9 cellular contexts compared by ENCODE assay signal in genomic region chr17:43906951-43907424, GRCh38. TPM values are rescaled to one million over a fixed set of nuclear protein-coding genes. Genes with fewer than 3 reads are reported as not detected.
DNase-seq lines count a peak whose midpoint lies in the region; ATAC-seq and TF ChIP-seq lines count a peak whose summit lies in the region.
"Had no signal": no experiment of that assay in that cellular context is flagged by ENCODE, and none has a peak within 500 bp of the region (broad histone marks: within the 10 kb centered on the region; RNA-seq: fewer than 3 reads in every experiment).

No MANE protein-coding gene starts in this region.

- peak overlapping the region; percentile 48 to 66 for H3K18ac ChIP-seq in mesenchymal stem cell (ENCODE audit: low read depth in 1 of 2, low read length in 2 of 2)

- peak overlapping the region; percentile 90 for H3K4me2 ChIP-seq in mesenchymal stem cell (ENCODE audit: low read length, poor library complexity, severe bottlenecking)

- peak; percentile 14 to 32 for ATAC-seq in activated T-cell treated with anti-CD3 and anti-CD28 coated beads, Interleukin-2, amount 50 U/mL, for 72 hours (replicated peaks in 1 of 2)
- ATAC-seq in upper lobe of left lung (ENCODE audit: low FRiP score in 2 of 2), result peak in 1 of 2 donors; percentile 8
- ATAC-seq in HG02763 (IDR thresholded peaks at IDR 0.05; ENCODE audit: unreplicated experiment), result no peak

- H3K27me3 ChIP-seq in mesenchymal stem cell (ENCODE audit: control insufficient read depth in 1 of 2, insufficient read depth in 1 of 2, low read length in 2 of 2) (peaks cover 11 to 67% of the 10 kb centered on the region in 2 experiments), upper lobe of left lung (peaks cover 0 to 29% (median 14%) of the 10 kb centered on the region in 4 donors)

- H2BK5ac ChIP-seq in mesenchymal stem cell (ENCODE audit: low read depth, low read length, poor library complexity, severe bottlenecking), result no peak overlapping the region

- H3K9ac ChIP-seq in mesenchymal stem cell (ENCODE audit: low read length), result peak overlapping the region; percentile 85

- H2AK5ac ChIP-seq in mesenchymal stem cell (ENCODE audit: low read length, severe bottlenecking), result no peak overlapping the region

- H2BK15ac ChIP-seq in mesenchymal stem cell (ENCODE audit: low read depth, poor library complexity, severe bottlenecking), result peak overlapping the region; percentile 36

- no peak overlapping the region for H3K27ac Mint-ChIP-seq in activated T-cell treated with anti-CD3 and anti-CD28 coated beads, Interleukin-2, amount 50 U/mL, for 72 hours

- peak in 1 of 2 donors; percentile 9 for DNase-seq in activated T-cell treated with anti-CD3 and anti-CD28 coated beads, Interleukin-2, amount 50 U/mL, for 72 hours
- DNase-seq in activated T-cell treated with anti-CD3 and anti-CD28 coated beads, Interleukin-2, amount 50 U/mL, for 1 hour, result no peak
- DNase-seq in mesenchymal stem cell (no peak), upper lobe of left lung (peak in 1 of 2 donors; percentile 72), RKO (ENCODE audit: low spot score) (no peak), ACHN (no peak)

- peaks cover 30% of the 10 kb centered on the region for H3K27me3 Mint-ChIP-seq in activated T-cell treated with anti-CD3 and anti-CD28 coated beads, Interleukin-2, amount 50 U/mL, for 72 hours (ENCODE audit: low read depth)

- peak overlapping the region; percentile 84 to 88 for H3K4me3 Mint-ChIP-seq in activated T-cell treated with anti-CD3 and anti-CD28 coated beads, Interleukin-2, amount 50 U/mL, for 72 hours

- no peak for TF ChIP-seq EP300 in upper lobe of left lung (IDR thresholded peaks at IDR 0.05)

- H3K9me3 ChIP-seq in mesenchymal stem cell (ENCODE audit: control insufficient read depth, low read length) (no peaks in the 10 kb centered on the region), upper lobe of left lung (no peaks in the 10 kb centered on the region)

- H3K4me1 Mint-ChIP-seq in activated T-cell treated with anti-CD3 and anti-CD28 coated beads, Interleukin-2, amount 50 U/mL, for 72 hours (ENCODE audit: low read depth), result peaks cover 6% of the 10 kb centered on the region

- H3K9me3 Mint-ChIP-seq in activated T-cell treated with anti-CD3 and anti-CD28 coated beads, Interleukin-2, amount 50 U/mL, for 72 hours, result no peaks in the 10 kb centered on the region

- WGBS in mesenchymal stem cell, result 1% methylated on average over 26 of the region's 29 CpGs
- 0 to 3% methylated on average over 1 to 19 of the region's 29 CpGs for WGBS in upper lobe of left lung, 2 donors

- no peak for TF ChIP-seq POLR2A in upper lobe of left lung (IDR thresholded peaks at IDR 0.05)

- H3K4me3 ChIP-seq in mesenchymal stem cell (ENCODE audit: insufficient read depth in 1 of 2, low read depth in 1 of 2, low read length in 2 of 2) (peak overlapping the region; percentile 63 to 92), upper lobe of left lung (peak overlapping the region; percentile 13 to 48 (median 44))

- H3K36me3 ChIP-seq in mesenchymal stem cell (ENCODE audit: control insufficient read depth in 1 of 2, insufficient read depth in 2 of 2, low read depth in 1 of 2, low read length in 2 of 2) (no peaks in the 10 kb centered on the region), upper lobe of left lung (no peaks in the 10 kb centered on the region)

- peak overlapping the region; percentile 7 for H2AFZ ChIP-seq in mesenchymal stem cell (ENCODE audit: low read depth, low read length)

- in situ Hi-C loops in ACHN (cut with HindIII; ENCODE audit: low pct_ligation_motif_present, low pct_unique_long_range_greater_than_20kb, low sequenced_read_pairs), result no loop called here

- H3K4ac ChIP-seq in mesenchymal stem cell (ENCODE audit: low read depth in 1 of 2, low read length in 2 of 2), result peak overlapping the region in 1 of 2 experiments; percentile 31

- peak overlapping the region in 1 of 2 experiments; percentile 57 for H2BK12ac ChIP-seq in mesenchymal stem cell (ENCODE audit: low read length in 2 of 2)

- H4K91ac ChIP-seq in mesenchymal stem cell (ENCODE audit: low read length), result peak overlapping the region; percentile 53

- H3K27ac ChIP-seq in cingulate gyrus (ENCODE audit: low read depth, low read length) (peak overlapping the region; percentile 95), mesenchymal stem cell (ENCODE audit: low read length, poor library complexity, severe bottlenecking) (no peak overlapping the region), upper lobe of left lung (peak overlapping the region; percentile 2 to 78 (median 61))

- H2BK120ac ChIP-seq in mesenchymal stem cell (ENCODE audit: low read depth, low read length), result no peak overlapping the region

- H3K23ac ChIP-seq in mesenchymal stem cell (ENCODE audit: low read length in 2 of 2), result no peak overlapping the region

- no peaks in the 10 kb centered on the region for H3K79me1 ChIP-seq in mesenchymal stem cell (replicated peaks; ENCODE audit: low read length, poor library complexity, severe bottlenecking)

- no peak overlapping the region for H3K14ac ChIP-seq in mesenchymal stem cell (ENCODE audit: low read length in 2 of 2)

- peaks cover 21% of the 10 kb centered on the region for H3K4me1 ChIP-seq in mesenchymal stem cell (ENCODE audit: control insufficient read depth, insufficient read depth, low read depth, low read length)
- H3K4me1 ChIP-seq in upper lobe of left lung, result peaks cover 27 to 32% (median 28%) of the 10 kb centered on the region in 4 donors

- TF ChIP-seq CTCF in upper lobe of left lung (IDR thresholded peaks at IDR 0.05), result no peak

- no peaks in the 10 kb centered on the region for H3K36me3 Mint-ChIP-seq in activated T-cell treated with anti-CD3 and anti-CD28 coated beads, Interleukin-2, amount 50 U/mL, for 72 hours (ENCODE audit: insufficient read depth in 2 of 2)

- no peak overlapping the region for H4K8ac ChIP-seq in mesenchymal stem cell (ENCODE audit: low read length)

RNA-seq across cellular contexts. Expression of gene MPP2, which starts 0.3 kb away (rescaled TPM):
- 1 to 10 TPM; 4.0 to 4.1 TPM for total RNA-seq in activated T-cell treated with anti-CD3 and anti-CD28 coated beads, Interleukin-2, amount 50 U/mL, for 72 hours
- polyA plus RNA-seq in mesenchymal stem cell (2013, experiment 1 of 2), result 0.59 TPM
- polyA plus RNA-seq in mesenchymal stem cell (2013, experiment 2 of 2), result 0.59 TPM
- total RNA-seq in upper lobe of left lung, result 1 to 10 TPM in 2 of 6 donors, under 1 TPM in 3, not detected in 1; 0.20 to 2.0 (median 0.74) TPM

RNA-seq across cellular contexts. Expression of gene PPY, which starts 35.3 kb away (rescaled TPM):
- total RNA-seq in activated T-cell treated with anti-CD3 and anti-CD28 coated beads, Interleukin-2, amount 50 U/mL, for 72 hours, result not detected
- polyA plus RNA-seq in mesenchymal stem cell (2013, experiment 1 of 2), result not detected
- polyA plus RNA-seq in mesenchymal stem cell (2013, experiment 2 of 2), result not detected
- not detected for total RNA-seq in upper lobe of left lung
- total RNA-seq: dermis microvascular lymphatic vessel endothelial cell had no signal

RNA-seq across cellular contexts. Expression of gene PYY, which starts 46.8 kb away (rescaled TPM):
- total RNA-seq in activated T-cell treated with anti-CD3 and anti-CD28 coated beads, Interleukin-2, amount 50 U/mL, for 72 hours, result not detected
- polyA plus RNA-seq in mesenchymal stem cell (2013, experiment 1 of 2), result not detected
- polyA plus RNA-seq in mesenchymal stem cell (2013, experiment 2 of 2), result not detected
- total RNA-seq in upper lobe of left lung, result under 1 TPM in 1 of 6 donors, not detected in 5; 0.60 TPM
- total RNA-seq: dermis microvascular lymphatic vessel endothelial cell had no signal
